13 cellular contexts compared by ENCODE assay signal in genomic region chr1:248828845-248829244, GRCh38. TPM values are rescaled to one million over a fixed set of nuclear protein-coding genes. Genes with fewer than 3 reads are reported as not detected.
DNase-seq lines count a peak whose midpoint lies in the region; ATAC-seq and TF ChIP-seq lines count a peak whose summit lies in the region.
"Had no signal": no experiment of that assay in that cellular context is flagged by ENCODE, and none has a peak within 500 bp of the region (broad histone marks: within the 10 kb centered on the region; RNA-seq: fewer than 3 reads in every experiment).

No MANE protein-coding gene starts in this region.

- H3K9me3 ChIP-seq in CD4-positive, alpha-beta memory T cell (ENCODE audit: control insufficient read depth in 1 of 2, low read length in 2 of 2) = no peaks in the 10 kb centered on the region
- no peaks in the 10 kb centered on the region for H3K9me3 ChIP-seq in MG63
- H3K9me3 ChIP-seq in WERI-Rb-1 (ENCODE audit: severe bottlenecking) = peaks cover 10% of the 10 kb centered on the region

- H3K36me3 ChIP-seq in CD4-positive, alpha-beta memory T cell (ENCODE audit: insufficient read depth, low read length) = peaks cover 8% of the 10 kb centered on the region
- H3K36me3 ChIP-seq in MG63 (peaks cover 12% of the 10 kb centered on the region), WERI-Rb-1 (peaks cover 10% of the 10 kb centered on the region)

- DNase-seq in CD4-positive, alpha-beta memory T cell = no peak
- peak; percentile 31 for DNase-seq in MG63
- no peak for DNase-seq in activated T-helper 1 cell treated with anti-CD3 and anti-CD28 coated beads, Interleukin-12 subunit alpha, Interleukin-12 subunit beta, Interleukin-2, Interleukin-4 antibody, amounts not matched to agents 30 ng/mL and 10 ng/mL and 1 ng/mL, durations not matched to agents 14 hours and 24 hours and 36 hours (ENCODE audit: low spot score)
- DNase-seq in iris pigment epithelial cell (ENCODE audit: low read depth) = peak; percentile 95
- DNase-seq in NCI-H1092 (lab: John Stamatoyannopoulos, UW) = no peak
- DNase-seq in WERI-Rb-1 = no peak
- DNase-seq in GM19238 (ENCODE audit: insufficient read length, low spot score) = no peak
- DNase-seq: left ventricle myocardium superior, NCI-H774 had no signal

- no peak overlapping the region for H3K4me3 ChIP-seq in CD4-positive, alpha-beta memory T cell (ENCODE audit: low read length in 2 of 2)
- H3K4me3 ChIP-seq in MG63 (no peak overlapping the region), WERI-Rb-1 (ENCODE audit: low read depth, low read length) (no peak overlapping the region)

- intact Hi-C loops in CD4-positive, alpha-beta memory T cell (cut with micrococcal nuclease) = no loop called here
- intact Hi-C loops in activated T-helper 1 cell treated with anti-CD3 and anti-CD28 coated beads, Interleukin-12 subunit alpha, Interleukin-12 subunit beta, Interleukin-2, Interleukin-4 antibody, amounts not matched to agents 30 ng/mL and 10 ng/mL and 1 ng/mL, durations not matched to agents 14 hours and 24 hours and 36 hours (cut with micrococcal nuclease) = no loop called here

- peak overlapping the region in 4 of 7 donors; percentile 43 to 87 (median 54) for H3K27ac Mint-ChIP-seq in CD4-positive, alpha-beta memory T cell
- H3K27ac Mint-ChIP-seq in activated T-helper 1 cell treated with anti-CD3 and anti-CD28 coated beads, Interleukin-12 subunit alpha, Interleukin-12 subunit beta, Interleukin-2, Interleukin-4 antibody, amounts not matched to agents 30 ng/mL and 10 ng/mL and 1 ng/mL, durations not matched to agents 14 hours and 24 hours and 36 hours = peak overlapping the region; percentile 14
- H3K27ac Mint-ChIP-seq: IgD-negative memory B cell had no signal

- CTCF ChIA-PET in CD4-positive, alpha-beta memory T cell (lab: Charles Lee; ENCODE audit: partially characterized antibody) = interaction anchor here (0.9 to 4.7 kb wide), 4 partner anchors 9 to 95 kb away, joined by 3 to 58 read pairs (median 4); partner anchors contain the start of gene ZNF672

- H3K9me3 Mint-ChIP-seq in CD4-positive, alpha-beta memory T cell = peaks cover 0 to 4% (median 0%) of the 10 kb centered on the region in 8 donors
- no peaks in the 10 kb centered on the region for H3K9me3 Mint-ChIP-seq in activated T-helper 1 cell treated with anti-CD3 and anti-CD28 coated beads, Interleukin-12 subunit alpha, Interleukin-12 subunit beta, Interleukin-2, Interleukin-4 antibody, amounts not matched to agents 30 ng/mL and 10 ng/mL and 1 ng/mL, durations not matched to agents 14 hours and 24 hours and 36 hours
- H3K9me3 Mint-ChIP-seq: activated naive CD4-positive, alpha-beta T cell treated with anti-CD3 and anti-CD28 coated beads, Interleukin-2, amount 50 U/mL, for 24 hours; IgD-negative memory B cell; stimulated activated memory B cell treated with anti-CD40 and anti-IgM and Interleukin-4, amounts not matched to agents 10 μg/mL and 1 μg/mL and 100 μg/mL, for 72 hours had no signal

- peaks cover 26% of the 10 kb centered on the region for H3K4me1 ChIP-seq in CD4-positive, alpha-beta memory T cell (ENCODE audit: insufficient read depth, low read length)

- no peaks in the 10 kb centered on the region for H3K27me3 ChIP-seq in CD4-positive, alpha-beta memory T cell (ENCODE audit: insufficient read depth, low read length)
- H3K27me3 ChIP-seq in MG63 (no peaks in the 10 kb centered on the region), WERI-Rb-1 (ENCODE audit: insufficient read depth, low read depth, severe bottlenecking) (no peaks in the 10 kb centered on the region)

- POLR2A ChIA-PET in CD4-positive, alpha-beta memory T cell (lab: Charles Lee; ENCODE audit: partially characterized antibody) = interaction anchor here (1.3 to 5.9 kb wide), 4 partner anchors 9 to 33 kb away, joined by 3 to 154 read pairs (median 42); partner anchors contain the start of genes ZNF672 and ZNF692

- no peak for ATAC-seq in HG03520 (IDR thresholded peaks at IDR 0.05; ENCODE audit: unreplicated experiment)
- ATAC-seq: left ventricle myocardium superior; stimulated activated memory B cell treated with anti-CD40 and anti-IgM and Interleukin-4, amounts not matched to agents 10 μg/mL and 1 μg/mL and 100 μg/mL, for 72 hours had no signal

- H3K4me1 Mint-ChIP-seq in CD4-positive, alpha-beta memory T cell = peaks cover 18 to 33% (median 28%) of the 10 kb centered on the region in 4 donors
- peaks cover 21% of the 10 kb centered on the region for H3K4me1 Mint-ChIP-seq in activated T-helper 1 cell treated with anti-CD3 and anti-CD28 coated beads, Interleukin-12 subunit alpha, Interleukin-12 subunit beta, Interleukin-2, Interleukin-4 antibody, amounts not matched to agents 30 ng/mL and 10 ng/mL and 1 ng/mL, durations not matched to agents 14 hours and 24 hours and 36 hours (ENCODE audit: low read depth)

- TF ChIP-seq CTCF in WERI-Rb-1 (IDR thresholded peaks at IDR 0.05; ENCODE audit: low read depth, low read length) = no peak

- no peak overlapping the region for H3K27ac ChIP-seq in CD4-positive, alpha-beta memory T cell (ENCODE audit: low read depth, low read length)
- no peak overlapping the region for H3K27ac ChIP-seq in WERI-Rb-1

- H3K27me3 Mint-ChIP-seq in CD4-positive, alpha-beta memory T cell = peaks cover 4% of the 10 kb centered on the region in 2 donors
- peaks cover 6% of the 10 kb centered on the region for H3K27me3 Mint-ChIP-seq in activated T-helper 1 cell treated with anti-CD3 and anti-CD28 coated beads, Interleukin-12 subunit alpha, Interleukin-12 subunit beta, Interleukin-2, Interleukin-4 antibody, amounts not matched to agents 30 ng/mL and 10 ng/mL and 1 ng/mL, durations not matched to agents 14 hours and 24 hours and 36 hours (ENCODE audit: insufficient read depth)
- H3K27me3 Mint-ChIP-seq: IgD-negative memory B cell; stimulated activated memory B cell treated with anti-CD40 and anti-IgM and Interleukin-4, amounts not matched to agents 10 μg/mL and 1 μg/mL and 100 μg/mL, for 72 hours had no signal

- H3K36me3 Mint-ChIP-seq in CD4-positive, alpha-beta memory T cell = peaks cover 0 to 21% of the 10 kb centered on the region in 2 donors
- H3K36me3 Mint-ChIP-seq in activated T-helper 1 cell treated with anti-CD3 and anti-CD28 coated beads, Interleukin-12 subunit alpha, Interleukin-12 subunit beta, Interleukin-2, Interleukin-4 antibody, amounts not matched to agents 30 ng/mL and 10 ng/mL and 1 ng/mL, durations not matched to agents 14 hours and 24 hours and 36 hours (ENCODE audit: low read depth) = peaks cover 12% of the 10 kb centered on the region

- H3K4me3 Mint-ChIP-seq in CD4-positive, alpha-beta memory T cell = no peak overlapping the region
- no peak overlapping the region for H3K4me3 Mint-ChIP-seq in activated T-helper 1 cell treated with anti-CD3 and anti-CD28 coated beads, Interleukin-12 subunit alpha, Interleukin-12 subunit beta, Interleukin-2, Interleukin-4 antibody, amounts not matched to agents 30 ng/mL and 10 ng/mL and 1 ng/mL, durations not matched to agents 14 hours and 24 hours and 36 hours
- H3K4me3 Mint-ChIP-seq: activated naive CD4-positive, alpha-beta T cell treated with anti-CD3 and anti-CD28 coated beads, Interleukin-2, amount 50 U/mL, for 24 hours; stimulated activated memory B cell treated with anti-CD40 and anti-IgM and Interleukin-4, amounts not matched to agents 10 μg/mL and 1 μg/mL and 100 μg/mL, for 72 hours had no signal

RNA-seq across cellular contexts. Expression of gene SH3BP5L, which starts 3.1 kb away (rescaled TPM):
- total RNA-seq in CD4-positive, alpha-beta memory T cell = 10 to 100 TPM; 40.9 to 43.4 TPM
- polyA plus RNA-seq in CD4-positive, alpha-beta memory T cell = 1 to 10 TPM in 1 of 2 donors, under 1 TPM in 1; 0.77 to 4.4 TPM
- 15.8 and 30.0 TPM in 2 replicates for total RNA-seq in MG63 (2014; rRNA removed; shearing (Covaris generic); ENCODE audit: low replicate concordance)
- 29.0 and 30.9 TPM in 2 replicates for total RNA-seq in activated T-helper 1 cell treated with anti-CD3 and anti-CD28 coated beads, Interleukin-12 subunit alpha, Interleukin-12 subunit beta, Interleukin-2, Interleukin-4 antibody, amounts not matched to agents 30 ng/mL and 10 ng/mL and 1 ng/mL, durations not matched to agents 14 hours and 24 hours and 36 hours

RNA-seq across cellular contexts. Expression of gene ZNF672, which starts 9.2 kb away (rescaled TPM):
- total RNA-seq in CD4-positive, alpha-beta memory T cell = 10 to 100 TPM; 39.7 to 42.8 TPM
- polyA plus RNA-seq in CD4-positive, alpha-beta memory T cell = 10 to 100 TPM; 12.4 to 29.2 TPM
- 16.4 and 22.2 TPM in 2 replicates for total RNA-seq in MG63 (2014; rRNA removed; shearing (Covaris generic); ENCODE audit: low replicate concordance)
- total RNA-seq in activated T-helper 1 cell treated with anti-CD3 and anti-CD28 coated beads, Interleukin-12 subunit alpha, Interleukin-12 subunit beta, Interleukin-2, Interleukin-4 antibody, amounts not matched to agents 30 ng/mL and 10 ng/mL and 1 ng/mL, durations not matched to agents 14 hours and 24 hours and 36 hours = 42.3 and 45.2 TPM in 2 replicates

RNA-seq across cellular contexts. Expression of gene ZNF692, which starts 30.0 kb away (rescaled TPM):
- total RNA-seq in CD4-positive, alpha-beta memory T cell = 10 to 100 TPM; 70.8 to 74.8 TPM
- polyA plus RNA-seq in CD4-positive, alpha-beta memory T cell = 10 to 100 TPM; 10.9 to 13.0 TPM
- total RNA-seq in MG63 (2014; rRNA removed; shearing (Covaris generic); ENCODE audit: low replicate concordance) = 14.3 and 14.7 TPM in 2 replicates
- total RNA-seq in activated T-helper 1 cell treated with anti-CD3 and anti-CD28 coated beads, Interleukin-12 subunit alpha, Interleukin-12 subunit beta, Interleukin-2, Interleukin-4 antibody, amounts not matched to agents 30 ng/mL and 10 ng/mL and 1 ng/mL, durations not matched to agents 14 hours and 24 hours and 36 hours = 89.6 and 91.0 TPM in 2 replicates

Comparison
In these comparisons a context has a peak if more than half of its experiments do, and no peak if none do; other contexts are left out.
1. DNase-seq: peak in MG63 (single experiment) and iris pigment epithelial cell (single experiment); none in CD4-positive, alpha-beta memory T cell (0 of 5), activated T-helper 1 cell treated with anti-CD3 and anti-CD28 coated beads, Interleukin-12 subunit alpha, Interleukin-12 subunit beta, Interleukin-2, Interleukin-4 antibody, amounts not matched to agents 30 ng/mL and 10 ng/mL and 1 ng/mL, durations not matched to agents 14 hours and 24 hours and 36 hours (single experiment), NCI-H1092 (single experiment), WERI-Rb-1 (single experiment) and GM19238 (single experiment).